ENCODE assay signal across 14 cellular contexts in genomic region chr10:128072941-128073615, GRCh38. TPM values are rescaled to one million over a fixed set of nuclear protein-coding genes. Genes with fewer than 3 reads are reported as not detected.
DNase-seq lines count a peak whose midpoint lies in the region; ATAC-seq and TF ChIP-seq lines count a peak whose summit lies in the region.
"Had no signal": no experiment of that assay in that cellular context is flagged by ENCODE, and none has a peak within 500 bp of the region (broad histone marks: within the 10 kb centered on the region; RNA-seq: fewer than 3 reads in every experiment).

No MANE protein-coding gene starts in this region.

- H3K4me3 ChIP-seq in BLaER1 = no peak overlapping the region
- H3K4me3 ChIP-seq in Loucy (ENCODE audit: low read length, poor library complexity, severe bottlenecking) = peak overlapping the region; percentile 39
- H3K4me3 ChIP-seq in spleen = no peak overlapping the region
- H3K4me3 ChIP-seq in GM23338 = no peak overlapping the region

- intact Hi-C loops in spleen (cut with DNase I; ENCODE audit: low total_unique reads) = no loop called here

- H3K4me3 Mint-ChIP-seq in GM23338 = no peak overlapping the region

- TF ChIP-seq CTCF in Loucy (conservative IDR thresholded peaks at IDR 0.05; ENCODE audit: low read length) (no peak), spleen (IDR thresholded peaks at IDR 0.05 in 8 of 11, conservative IDR thresholded peaks at IDR 0.05 in 3 of 11) (no peak), GM23338 (conservative IDR thresholded peaks at IDR 0.05; ENCODE audit: low read depth in 2 of 2) (no peak)

- H4K20me1 ChIP-seq in BLaER1 (peaks cover 65% of the 10 kb centered on the region), Loucy (ENCODE audit: insufficient read depth, low read length, poor library complexity, severe bottlenecking) (peaks cover 3% of the 10 kb centered on the region), GM23338 (replicated peaks; ENCODE audit: insufficient read depth) (no peaks in the 10 kb centered on the region)

- no peak for TF ChIP-seq POLR2A in spleen (IDR thresholded peaks at IDR 0.05)

- H3K36me3 ChIP-seq in BLaER1 = peaks cover 95% of the 10 kb centered on the region
- H3K36me3 ChIP-seq in Loucy (ENCODE audit: insufficient read depth, low read length) = peaks cover 66% of the 10 kb centered on the region
- peaks cover 18 to 100% (median 93%) of the 10 kb centered on the region in 6 donors for H3K36me3 ChIP-seq in spleen
- no peaks in the 10 kb centered on the region for H3K36me3 ChIP-seq in GM23338 (ENCODE audit: insufficient read depth)

- peaks cover 8% of the 10 kb centered on the region for H3K27me3 Mint-ChIP-seq in GM23338 (ENCODE audit: insufficient read depth, low read depth, poor library complexity)

- ATAC-seq in left lobe of liver (no peak), GM23338 (no peak)

- H3F3A ChIP-seq in Loucy (ENCODE audit: low read depth) (peaks cover 4% of the 10 kb centered on the region; the same call in 1 of the 2 replicates), GM23338 (replicated peaks; ENCODE audit: low read depth) (no peaks in the 10 kb centered on the region)

- H3K4me1 ChIP-seq in BLaER1 (peaks cover 55% of the 10 kb centered on the region), Loucy (ENCODE audit: insufficient read depth, low read length, poor library complexity, severe bottlenecking) (peaks cover 23% of the 10 kb centered on the region), spleen (peaks cover 0 to 19% (median 12%) of the 10 kb centered on the region in 6 donors), GM23338 (ENCODE audit: insufficient read depth) (no peaks in the 10 kb centered on the region)

- H3K27ac ChIP-seq in BLaER1 (no peak overlapping the region), spleen (no peak overlapping the region), GM23338 (ENCODE audit: low read depth) (no peak overlapping the region)

- H3K79me2 ChIP-seq in Loucy (ENCODE audit: insufficient read depth, low read length) (no peaks in the 10 kb centered on the region), GM23338 (replicated peaks; ENCODE audit: insufficient read depth) (no peaks in the 10 kb centered on the region)

- H2AFZ ChIP-seq in Loucy (ENCODE audit: low read length) = no peak overlapping the region
- no peak overlapping the region for H2AFZ ChIP-seq in GM23338

- H3K36me3 Mint-ChIP-seq in GM23338 (ENCODE audit: low read depth) = no peaks in the 10 kb centered on the region

- H3K9me3 ChIP-seq in BLaER1 = no peaks in the 10 kb centered on the region; the same call in 1 of the 2 replicates
- no peaks in the 10 kb centered on the region for H3K9me3 ChIP-seq in Loucy (ENCODE audit: insufficient read depth, low read depth, low read length)
- H3K9me3 ChIP-seq in spleen = no peaks in the 10 kb centered on the region

- peaks cover 7% of the 10 kb centered on the region; the same call in 2 of the 3 replicates for H3K4me1 Mint-ChIP-seq in GM23338

- no peaks in the 10 kb centered on the region for H3K9me2 ChIP-seq in Loucy (replicated peaks; ENCODE audit: low read depth, low read length)
- H3K9me2 ChIP-seq in GM23338 (ENCODE audit: insufficient read depth) = no peaks in the 10 kb centered on the region

- DNase-seq in left lobe of liver (ENCODE audit: low spot score) (peak; percentile 32), spleen (peak; percentile 72), GM23338 (ENCODE audit: low spot score) (no peak), DMS153 treated with DMSO at 0.1 percent for 48 hours (lab: John Stamatoyannopoulos, UW; ENCODE audit: unreplicated experiment) (no peak), amniotic stem cell (lab: John Stamatoyannopoulos, UW) (no peak)
- DNase-seq: C1 segment of cervical spinal cord; DMS79; NCI-H1105; NCI-H1694; NCI-H748 treated with DMSO at 0.1 percent for 48 hours; NK-92 treated with Interleukin-12 subunit alpha and Interleukin-12 subunit beta, amount 100 ng/mL, for 24 hours; Right ventricle myocardium superior had no signal

- H3K9ac ChIP-seq in BLaER1 (0 out of 2 replicates have a peak overlapping the region, but pooled peaks have one; percentile 22), Loucy (ENCODE audit: low read depth, low read length, poor library complexity, severe bottlenecking) (no peak overlapping the region)

- no peak overlapping the region for H3K27ac Mint-ChIP-seq in GM23338

- no peaks in the 10 kb centered on the region for H3K9me3 Mint-ChIP-seq in GM23338

- H3K4me2 ChIP-seq in BLaER1 (peak overlapping the region; percentile 20; the same call in 1 of the 2 replicates), Loucy (ENCODE audit: low read depth, low read length, poor library complexity, severe bottlenecking) (peak overlapping the region; percentile 59), GM23338 (no peak overlapping the region)

- 91 to 95% (median 93%) methylated on average over 14 of the region's 14 CpGs for WGBS in spleen, 5 donors

- H3K27me3 ChIP-seq in BLaER1 = no peaks in the 10 kb centered on the region
- H3K27me3 ChIP-seq in Loucy (ENCODE audit: insufficient read depth, low read length, poor library complexity, severe bottlenecking) = no peaks in the 10 kb centered on the region
- H3K27me3 ChIP-seq in spleen (replicated peaks in 1 of 7) = no peaks in the 10 kb centered on the region
- no peaks in the 10 kb centered on the region for H3K27me3 ChIP-seq in GM23338 (ENCODE audit: insufficient read depth)

TF ChIP-seq in GM23338, 12 proteins besides CTCF, POLR2A, EP300 and RAD21 (continues in another document):
- no peak for TF ChIP-seq EZH2phosphoT487 (IDR thresholded peaks at IDR 0.05; ENCODE audit: unreplicated experiment)
- no peak for TF ChIP-seq ZNF462 (CRISPR knock-in tag; IDR thresholded peaks at IDR 0.05)
- no peak for TF ChIP-seq NANOG (IDR thresholded peaks at IDR 0.05; ENCODE audit: borderline replicate concordance)

RNA-seq across cellular contexts. Expression of gene MKI67, which starts 53.1 kb away (rescaled TPM):
- total RNA-seq in left lobe of liver (0.70 TPM), spleen (10 to 100 TPM in 4 of 7 donors, 1 to 10 TPM in 3; 6.2 to 21.6 (median 13.4) TPM)
- polyA plus RNA-seq in spleen (1 to 10 TPM in 2 of 3 donors, under 1 TPM in 1; 0.61 to 3.6 (median 1.7) TPM), GM23338 (2016; fragmentation: Nextera tagmentation; extraction: Ambion mirVana) (88.7 and 103 TPM in 2 replicates)
- 51.3 and 58.0 TPM in 2 replicates for total RNA-seq in GM23338 (2014; rRNA removed; shearing (Covaris generic))

Comparison
In these comparisons a context has a peak if more than half of its experiments do, and no peak if none do; other contexts are left out.
1. DNase-seq: peak in left lobe of liver (single experiment) and spleen (single experiment); none in GM23338 (single experiment), DMS153 treated with DMSO at 0.1 percent for 48 hours (single experiment) and amniotic stem cell (single experiment).